ENCODE assay signal across 24 cellular contexts in the genomic region with DNA sequence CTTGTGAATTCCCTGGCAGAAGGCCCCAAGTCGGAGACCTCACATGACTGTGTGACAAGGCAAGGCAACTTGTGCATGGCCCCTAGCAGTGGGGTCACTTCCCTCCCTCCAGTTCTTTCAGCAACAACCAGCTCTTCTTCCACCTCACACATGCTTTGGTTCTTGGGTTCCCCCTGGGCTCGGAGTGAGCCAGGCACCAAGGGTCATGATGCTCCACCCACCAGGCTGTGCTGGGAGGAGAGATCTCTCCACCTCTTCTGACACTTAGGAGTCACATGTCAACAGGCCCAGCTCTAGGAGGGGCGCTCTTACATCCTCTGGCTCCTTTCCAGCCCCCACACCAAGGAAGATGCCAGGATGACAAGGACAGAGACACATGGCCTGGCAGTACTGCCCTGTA. TPM values are rescaled to one million over a fixed set of nuclear protein-coding genes. Genes with fewer than 3 reads are reported as not detected.
"Had no signal": no experiment of that assay in that cellular context is flagged by ENCODE, and none has a peak within 500 bp of the region (broad histone marks: within the 10 kb centered on the region; RNA-seq: fewer than 3 reads in every experiment).

No MANE protein-coding gene starts in this region.

- FAIRE-seq: colon, endothelial cell of umbilical vein, frontal cortex, islet of Langerhans, keratinocyte had no signal

- H2AFZ ChIP-seq: hepatocyte had no signal

- H3K27me3 ChIP-seq: dorsolateral prefrontal cortex, esophagus muscularis mucosa, foreskin keratinocyte, gastroesophageal sphincter, heart left ventricle, hepatocyte, left lung had no signal

- DNase-seq: dermis blood vessel endothelial cell; dorsolateral prefrontal cortex; effector CD4-positive, alpha-beta T cell; effector memory CD4-positive, alpha-beta T cell; foreskin keratinocyte; heart left ventricle; hypothalamus; left cardiac atrium; left ventricle myocardium superior; lower lobe of right lung; mesenchymal stem cell had no signal

- H3K4me2 ChIP-seq: hepatocyte had no signal

- H3K27ac ChIP-seq: coronary artery, dorsolateral prefrontal cortex, esophagus muscularis mucosa, foreskin keratinocyte, gastroesophageal sphincter, heart left ventricle, hepatocyte, left lung, lower lobe of right lung had no signal

- H3K4me3 Mint-ChIP-seq: mesothelial cell of epicardium had no signal

- H3K27ac Mint-ChIP-seq: mesothelial cell of epicardium had no signal

- H3K9me3 Mint-ChIP-seq: mesothelial cell of epicardium had no signal

- H3K4me3 ChIP-seq: coronary artery, dorsolateral prefrontal cortex, esophagus muscularis mucosa, gastroesophageal sphincter, heart left ventricle, hepatocyte, left lung, lower lobe of right lung had no signal

- H3K4me1 ChIP-seq: esophagus muscularis mucosa, foreskin keratinocyte, gastroesophageal sphincter, heart left ventricle, left lung, lower lobe of right lung had no signal

- H3K9me3 ChIP-seq: esophagus muscularis mucosa, gastroesophageal sphincter, left lung, lower lobe of right lung had no signal

- H3K4me1 Mint-ChIP-seq: mesothelial cell of epicardium had no signal

- H3K36me3 Mint-ChIP-seq: mesothelial cell of epicardium had no signal

- H3K36me3 ChIP-seq: esophagus muscularis mucosa, gastroesophageal sphincter, heart left ventricle, left lung, lower lobe of right lung had no signal

- ATAC-seq: foreskin keratinocyte, gastroesophageal sphincter, heart left ventricle, left cardiac atrium, left lung, left ventricle myocardium superior, lower lobe of right lung had no signal

RNA-seq across cellular contexts. Expression of a gene that starts 56.7 kb away (rescaled TPM):
- total RNA-seq: endothelial cell of umbilical vein, foreskin keratinocyte, lung microvascular endothelial cell, mononuclear cell had no signal
- polyA plus RNA-seq: foreskin keratinocyte, keratinocyte had no signal
